ENCODE assay signal across 24 cellular contexts in genomic region chr10:107440741-107441140, GRCh38.
"Had no signal": no experiment of that assay in that cellular context is flagged by ENCODE, and none has a peak within 500 bp of the region (broad histone marks: within the 10 kb centered on the region; RNA-seq: fewer than 3 reads in every experiment).

No MANE protein-coding gene starts in this region.

- FAIRE-seq: small intestine, urothelium cell line had no signal

- H2AFZ ChIP-seq: parathyroid adenoma had no signal

- H3K4me1 ChIP-seq: parathyroid adenoma, psoas muscle, right lobe of liver, stomach, thyroid gland, tibial nerve, upper lobe of left lung, vagina had no signal

- H3K4me3 ChIP-seq: ovary, psoas muscle, right lobe of liver, sigmoid colon, stomach, thoracic aorta, thyroid gland, tibial nerve, upper lobe of left lung, vagina had no signal

- H3K9ac ChIP-seq: parathyroid adenoma had no signal

- DNase-seq: nephron progenitor cell; occipital lobe; ovary; posterior cingulate gyrus; psoas muscle; right cardiac atrium; right lobe of liver; sigmoid colon; small intestine; stimulated activated CD4-positive, alpha-beta T cell treated with anti-CD3 and anti-CD28 coated beads, Interleukin-15, amount 100 ng/mL, for 24 hours; stimulated activated CD4-positive, alpha-beta T cell treated with anti-CD3 and anti-CD28 coated beads, Interleukin-2, amount 100 ng/mL, for 24 hours; stimulated activated CD4-positive, alpha-beta T cell treated with anti-CD3 and anti-CD28 coated beads, Interleukin-2, amount 100 ng/mL, for 48 hours; stimulated activated CD4-positive, alpha-beta T cell treated with anti-CD3 and anti-CD28 coated beads, Interleukin-4, amount 100 ng/mL, for 24 hours; stimulated activated naive B cell treated with anti-CD40 and anti-IgM and Interleukin-4, amounts not matched to agents 10 μg/mL and 1 μg/mL and 100 μg/mL, for 72 hours; stimulated activated naive CD4-positive, alpha-beta T cell treated with Interleukin-2 at 50 U/mL for 16 hours; stomach; thyroid gland; trophoblast cell; upper lobe of left lung had no signal

- H3K27me3 ChIP-seq: ovary, right lobe of liver, sigmoid colon, stomach, thyroid gland, tibial nerve, upper lobe of left lung, vagina had no signal

- H3K36me3 ChIP-seq: ovary, right lobe of liver, sigmoid colon, stomach, thoracic aorta, thyroid gland, tibial nerve, upper lobe of left lung, vagina had no signal

- H3K9me3 ChIP-seq: ovary, psoas muscle, right lobe of liver, sigmoid colon, stomach, thoracic aorta, thyroid gland, tibial nerve, upper lobe of left lung, vagina had no signal

- H3K79me2 ChIP-seq: parathyroid adenoma had no signal

- H3K27ac ChIP-seq: ovary, parathyroid adenoma, psoas muscle, right lobe of liver, sigmoid colon, stomach, thoracic aorta, thyroid gland, tibial nerve, upper lobe of left lung, vagina had no signal
